ENCODE assay signal across 8 cellular contexts in genomic region chr9:107283621-107284616, GRCh38. TPM values are rescaled to one million over a fixed set of nuclear protein-coding genes. Genes with fewer than 3 reads are reported as not detected.
DNase-seq lines count a peak whose midpoint lies in the region; ATAC-seq lines count a peak whose summit lies in the region.

No MANE protein-coding gene starts in this region.

- H3K4me3 ChIP-seq in neuron (ENCODE audit: low read length), result peak overlapping the region; percentile 71

- no peaks in the 10 kb centered on the region for H3K27me3 ChIP-seq in neuron (ENCODE audit: insufficient read depth, low read length)

- H3K4me1 ChIP-seq in neuron (ENCODE audit: insufficient read depth, low read length), result peaks cover 8% of the 10 kb centered on the region

- no peaks in the 10 kb centered on the region for H3K9me3 ChIP-seq in neuron (ENCODE audit: low read length)

- peak; percentile 50 for ATAC-seq in GM21529 (IDR thresholded peaks at IDR 0.05; ENCODE audit: unreplicated experiment)

- H3K27ac ChIP-seq in substantia nigra (ENCODE audit: low read depth, low read length, poor library complexity, severe bottlenecking), result peak overlapping the region; percentile 96

- H2AFZ ChIP-seq in neuron (ENCODE audit: low read depth, low read length), result no peak overlapping the region

- DNase-seq in DMS53 treated with DMSO at 0.1 percent for 48 hours (lab: John Stamatoyannopoulos, UW; ENCODE audit: unreplicated experiment) (peak; percentile 40), HuH-7.5 (ENCODE audit: low spot score) (peak; percentile 56), RPMI7951 (ENCODE audit: low read depth) (peak; percentile 79), activated gamma-delta T cell (lab: John Stamatoyannopoulos, UW) (peak; percentile 52), foreskin melanocyte (peak; percentile 28), substantia nigra (lab: John Stamatoyannopoulos, UW) (peak in 45 of 49 donors; percentile 7 to 68 (median 42))

- H3K36me3 ChIP-seq in neuron (ENCODE audit: insufficient read depth, low read length), result no peaks in the 10 kb centered on the region

RNA-seq across cellular contexts. Expression of gene RAD23B, which starts 0.8 kb away (rescaled TPM):
- total RNA-seq in RPMI7951 (2014; rRNA removed; shearing (Covaris generic)), result 122 and 139 TPM in 2 replicates

Comparison
In these comparisons a context has a peak if more than half of its experiments do, and no peak if none do; other contexts are left out.
1. Peak in every context shown above with its lines: DNase-seq, ATAC-seq, H3K4me3 ChIP-seq and H3K27ac ChIP-seq.
2. DNase-seq: peak in every context shown above with its lines; median percentile 79 in RPMI7951; 56 in HuH-7.5; 52 in activated gamma-delta T cell; 42 in substantia nigra; 40 in DMS53 treated with DMSO at 0.1 percent for 48 hours; 28 in foreskin melanocyte.